Comparison of ENCODE assay signal across 27 cellular contexts in the genomic region with DNA sequence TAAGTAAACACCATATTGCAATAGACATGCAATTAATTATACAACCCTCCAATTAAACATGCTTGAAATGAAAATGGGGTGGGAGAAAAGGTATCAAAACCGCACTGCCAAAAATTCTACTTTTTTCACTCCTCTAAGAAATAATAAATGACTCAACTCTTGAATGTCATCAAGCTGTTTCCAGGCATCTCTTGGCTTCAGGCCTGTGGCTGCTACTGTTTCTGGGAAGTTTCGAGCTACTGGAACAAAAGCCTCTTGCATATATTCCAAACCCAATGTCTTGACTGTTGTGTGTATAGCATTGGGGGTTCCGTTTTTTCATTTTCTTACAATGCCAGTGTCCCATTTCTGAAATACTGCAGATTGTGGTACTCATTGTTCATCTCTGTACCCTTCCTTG.
"Had no signal": no experiment of that assay in that cellular context is flagged by ENCODE, and none has a peak within 500 bp of the region (broad histone marks: within the 10 kb centered on the region; RNA-seq: fewer than 3 reads in every experiment).

No MANE protein-coding gene starts in this region.

- H3K27me3 ChIP-seq: adrenal gland, gastrocnemius medialis, hepatocyte, right atrium auricular region, uterus had no signal

- H3K4me3 ChIP-seq: adrenal gland, gastrocnemius medialis, hepatocyte, pancreas, right atrium auricular region, smooth muscle cell, uterus had no signal

- H3K9me3 ChIP-seq: adrenal gland, gastrocnemius medialis, pancreas, right atrium auricular region, uterus had no signal

- H3K27ac ChIP-seq: adrenal gland, epithelial cell of prostate, hepatocyte, pancreas, right atrium auricular region, uterus, VCaP had no signal

- H3K4me1 ChIP-seq: adrenal gland, pancreas, right atrium auricular region, uterus had no signal

- ATAC-seq: activated CD4-positive, CD25-positive, alpha-beta regulatory T cell treated with anti-CD3 and anti-CD28 coated beads, Interleukin-2, amount 50 U/mL, for 24 hours; gastrocnemius medialis; left cardiac atrium; left ventricle myocardium superior; naive thymus-derived CD4-positive, alpha-beta T cell; stimulated activated memory B cell treated with anti-CD40 and anti-IgM and Interleukin-4, amounts not matched to agents 10 μg/mL and 1 μg/mL and 100 μg/mL, for 72 hours; stimulated activated naive CD8-positive, alpha-beta T cell treated with anti-CD3 and anti-CD28 coated beads, Interleukin-15, amount 100 ng/mL, for 72 hours had no signal

- H3K36me3 ChIP-seq: adrenal gland, gastrocnemius medialis, pancreas, right atrium auricular region, uterus had no signal

- DNase-seq: activated CD4-positive, alpha-beta T cell treated with anti-CD3 and anti-CD28 coated beads for 48 hours; activated CD4-positive, alpha-beta T cell treated with anti-CD3 and anti-CD28 coated beads, Interleukin-2, amount 50 U/mL, for 48 hours; activated CD8-positive, alpha-beta memory T cell treated with anti-CD3 and anti-CD28 coated beads for 24 hours; activated effector memory CD4-positive, alpha-beta T cell treated with anti-CD3 and anti-CD28 coated beads, Interleukin-2, amount 50 U/mL, for 16 hours; activated naive CD4-positive, alpha-beta T cell treated with anti-CD3 and anti-CD28 coated beads for 36 hours; activated naive CD8-positive, alpha-beta T cell treated with anti-CD3 and anti-CD28 coated beads for 36 hours; adrenal gland; dermis blood vessel endothelial cell; effector CD8-positive, alpha-beta T cell; gastrocnemius medialis; left cardiac atrium; left ventricle myocardium superior; naive thymus-derived CD4-positive, alpha-beta T cell; pancreas; stimulated activated CD4-positive, alpha-beta T cell treated with anti-CD3 and anti-CD28 coated beads, Interleukin-1b, Interleukin-23, amount 100 ng/mL, for 48 hours; stimulated activated CD4-positive, alpha-beta T cell treated with anti-CD3 and anti-CD28 coated beads, Interleukin-4, amount 100 ng/mL, for 4 hours; stimulated activated CD8-positive, alpha-beta memory T cell treated with anti-CD3 and anti-CD28 coated beads, Interleukin-4, amount 100 ng/mL, for 48 hours; stimulated activated naive CD8-positive, alpha-beta T cell treated with anti-CD3 and anti-CD28 coated beads, Interleukin-15, amount 100 ng/mL, for 72 hours; T-helper 9 cell; uterus had no signal
